Comparison of ENCODE assay signal across 1 cellular context in the genomic region with DNA sequence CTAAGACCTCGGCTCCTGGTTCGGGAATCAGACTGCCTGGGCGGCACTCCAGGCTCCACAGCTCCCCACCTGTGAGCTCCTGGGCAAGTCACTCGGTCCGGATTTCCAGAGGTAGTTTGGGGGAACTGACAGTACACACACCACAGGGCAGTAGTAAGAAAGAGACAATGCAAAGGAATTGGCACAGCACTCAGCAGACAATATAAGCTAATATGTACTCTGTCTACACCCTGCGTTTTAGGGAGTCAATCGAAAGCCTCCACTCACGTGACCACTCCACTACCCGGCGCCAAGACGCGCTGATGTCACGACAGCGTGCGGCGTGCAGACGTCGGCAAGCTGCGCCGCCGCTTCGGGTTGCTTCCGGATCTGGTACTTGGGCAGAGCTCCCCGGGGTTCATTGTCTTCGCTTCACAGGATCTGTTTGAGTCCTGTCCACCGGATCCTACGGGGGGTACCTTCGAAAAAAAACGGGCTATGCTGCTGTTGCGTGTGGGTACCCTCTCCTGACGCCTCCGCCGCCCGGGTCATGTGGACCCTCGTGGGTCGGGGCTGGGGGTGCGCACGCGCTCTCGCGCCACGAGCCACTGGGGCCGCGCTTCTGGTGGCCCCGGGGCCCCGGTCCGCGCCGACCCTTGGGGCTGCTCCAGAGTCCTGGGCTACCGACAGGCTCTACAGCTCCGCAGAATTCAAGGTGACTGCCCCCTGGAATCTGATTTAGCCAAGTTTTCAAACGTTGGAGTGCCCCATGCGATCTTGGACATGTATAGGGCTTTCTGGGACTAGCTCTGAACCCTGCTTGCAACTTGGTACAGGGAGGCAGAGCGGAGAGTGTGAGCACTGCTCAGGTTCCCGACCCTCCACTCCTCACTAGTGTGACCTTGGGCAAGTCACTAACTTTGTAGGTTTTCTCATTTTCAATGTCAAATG.
A peak's percentile ranks its signal among the peaks of the same experiment; 100 is the strongest.
TF ChIP-seq lines count a peak whose summit lies in the region.

A gene with protein sequence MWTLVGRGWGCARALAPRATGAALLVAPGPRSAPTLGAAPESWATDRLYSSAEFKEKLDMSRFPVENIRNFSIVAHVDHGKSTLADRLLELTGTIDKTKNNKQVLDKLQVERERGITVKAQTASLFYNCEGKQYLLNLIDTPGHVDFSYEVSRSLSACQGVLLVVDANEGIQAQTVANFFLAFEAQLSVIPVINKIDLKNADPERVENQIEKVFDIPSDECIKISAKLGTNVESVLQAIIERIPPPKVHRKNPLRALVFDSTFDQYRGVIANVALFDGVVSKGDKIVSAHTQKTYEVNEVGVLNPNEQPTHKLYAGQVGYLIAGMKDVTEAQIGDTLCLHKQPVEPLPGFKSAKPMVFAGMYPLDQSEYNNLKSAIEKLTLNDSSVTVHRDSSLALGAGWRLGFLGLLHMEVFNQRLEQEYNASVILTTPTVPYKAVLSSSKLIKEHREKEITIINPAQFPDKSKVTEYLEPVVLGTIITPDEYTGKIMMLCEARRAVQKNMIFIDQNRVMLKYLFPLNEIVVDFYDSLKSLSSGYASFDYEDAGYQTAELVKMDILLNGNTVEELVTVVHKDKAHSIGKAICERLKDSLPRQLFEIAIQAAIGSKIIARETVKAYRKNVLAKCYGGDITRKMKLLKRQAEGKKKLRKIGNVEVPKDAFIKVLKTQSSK (plus strand): TSS at position 327 of the 930 bp plus-strand sequence. CDS start 203 bp downstream, at position 530.

TF ChIP-seq in GM12878, 131 proteins besides CTCF, POLR2A, EP300 and RAD21 (continued from another document):
- TF ChIP-seq, protein P1, sequence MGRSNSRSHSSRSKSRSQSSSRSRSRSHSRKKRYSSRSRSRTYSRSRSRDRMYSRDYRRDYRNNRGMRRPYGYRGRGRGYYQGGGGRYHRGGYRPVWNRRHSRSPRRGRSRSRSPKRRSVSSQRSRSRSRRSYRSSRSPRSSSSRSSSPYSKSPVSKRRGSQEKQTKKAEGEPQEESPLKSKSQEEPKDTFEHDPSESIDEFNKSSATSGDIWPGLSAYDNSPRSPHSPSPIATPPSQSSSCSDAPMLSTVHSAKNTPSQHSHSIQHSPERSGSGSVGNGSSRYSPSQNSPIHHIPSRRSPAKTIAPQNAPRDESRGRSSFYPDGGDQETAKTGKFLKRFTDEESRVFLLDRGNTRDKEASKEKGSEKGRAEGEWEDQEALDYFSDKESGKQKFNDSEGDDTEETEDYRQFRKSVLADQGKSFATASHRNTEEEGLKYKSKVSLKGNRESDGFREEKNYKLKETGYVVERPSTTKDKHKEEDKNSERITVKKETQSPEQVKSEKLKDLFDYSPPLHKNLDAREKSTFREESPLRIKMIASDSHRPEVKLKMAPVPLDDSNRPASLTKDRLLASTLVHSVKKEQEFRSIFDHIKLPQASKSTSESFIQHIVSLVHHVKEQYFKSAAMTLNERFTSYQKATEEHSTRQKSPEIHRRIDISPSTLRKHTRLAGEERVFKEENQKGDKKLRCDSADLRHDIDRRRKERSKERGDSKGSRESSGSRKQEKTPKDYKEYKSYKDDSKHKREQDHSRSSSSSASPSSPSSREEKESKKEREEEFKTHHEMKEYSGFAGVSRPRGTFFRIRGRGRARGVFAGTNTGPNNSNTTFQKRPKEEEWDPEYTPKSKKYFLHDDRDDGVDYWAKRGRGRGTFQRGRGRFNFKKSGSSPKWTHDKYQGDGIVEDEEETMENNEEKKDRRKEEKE (IDR thresholded peaks at IDR 0.05) = no peak
- TF ChIP-seq, protein P2, sequence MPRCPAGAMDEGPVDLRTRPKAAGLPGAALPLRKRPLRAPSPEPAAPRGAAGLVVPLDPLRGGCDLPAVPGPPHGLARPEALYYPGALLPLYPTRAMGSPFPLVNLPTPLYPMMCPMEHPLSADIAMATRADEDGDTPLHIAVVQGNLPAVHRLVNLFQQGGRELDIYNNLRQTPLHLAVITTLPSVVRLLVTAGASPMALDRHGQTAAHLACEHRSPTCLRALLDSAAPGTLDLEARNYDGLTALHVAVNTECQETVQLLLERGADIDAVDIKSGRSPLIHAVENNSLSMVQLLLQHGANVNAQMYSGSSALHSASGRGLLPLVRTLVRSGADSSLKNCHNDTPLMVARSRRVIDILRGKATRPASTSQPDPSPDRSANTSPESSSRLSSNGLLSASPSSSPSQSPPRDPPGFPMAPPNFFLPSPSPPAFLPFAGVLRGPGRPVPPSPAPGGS (IDR thresholded peaks at IDR 0.05; ENCODE audit: borderline replicate concordance, insufficient read depth, low read depth, low read length, poor library complexity, severe bottlenecking) = no peak
- TF ChIP-seq, protein P3, sequence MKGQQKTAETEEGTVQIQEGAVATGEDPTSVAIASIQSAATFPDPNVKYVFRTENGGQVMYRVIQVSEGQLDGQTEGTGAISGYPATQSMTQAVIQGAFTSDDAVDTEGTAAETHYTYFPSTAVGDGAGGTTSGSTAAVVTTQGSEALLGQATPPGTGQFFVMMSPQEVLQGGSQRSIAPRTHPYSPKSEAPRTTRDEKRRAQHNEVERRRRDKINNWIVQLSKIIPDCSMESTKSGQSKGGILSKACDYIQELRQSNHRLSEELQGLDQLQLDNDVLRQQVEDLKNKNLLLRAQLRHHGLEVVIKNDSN (IDR thresholded peaks at IDR 0.05; ENCODE audit: borderline replicate concordance, extremely low read length, insufficient read depth, low read depth, low read length) = peak; percentile 88
- TF ChIP-seq NR2F1 (conservative IDR thresholded peaks at IDR 0.05) (peak; percentile 69), SPI1 (IDR thresholded peaks at IDR 0.05; ENCODE audit: borderline replicate concordance, insufficient read depth, low read depth, low read length) (no peak), ZZZ3 (IDR thresholded peaks at IDR 0.05; ENCODE audit: control insufficient read depth, insufficient read length, low read depth) (no peak), KLF5 (IDR thresholded peaks at IDR 0.05; ENCODE audit: partially characterized antibody) (peak; percentile 12), SMAD1 (IDR thresholded peaks at IDR 0.05; ENCODE audit: low read depth, partially characterized antibody) (peak; percentile 23), YBX1 (IDR thresholded peaks at IDR 0.05) (no peak), STAT3 (IDR thresholded peaks at IDR 0.05; ENCODE audit: low read depth, low read length) (no peak), KDM1A (IDR thresholded peaks at IDR 0.05; ENCODE audit: borderline replicate concordance) (no peak), IRF4 (IDR thresholded peaks at IDR 0.05; ENCODE audit: low read depth, low read length) (peak; percentile 6; the same call in 1 of the 2 replicates), TCF7 (IDR thresholded peaks at IDR 0.05; ENCODE audit: borderline replicate concordance) (no peak), TBL1XR1 (IDR thresholded peaks at IDR 0.05; ENCODE audit: low read depth, low read length) (no peak), SUZ12 (IDR thresholded peaks at IDR 0.05; ENCODE audit: unreplicated experiment) (no peak), SIX5 (IDR thresholded peaks at IDR 0.05; ENCODE audit: low read depth, low read length, severe bottlenecking) (no peak), CEBPB (IDR thresholded peaks at IDR 0.05; ENCODE audit: borderline replicate concordance in 1 of 2, low read depth in 2 of 2, low read length in 2 of 2) (no peak), PAX8 (IDR thresholded peaks at IDR 0.05) (no peak), RB1 (IDR thresholded peaks at IDR 0.05; ENCODE audit: borderline replicate concordance) (0 out of 2 replicates have a peak, but pooled peaks have one; percentile 33)
- TF ChIP-seq, protein P4, sequence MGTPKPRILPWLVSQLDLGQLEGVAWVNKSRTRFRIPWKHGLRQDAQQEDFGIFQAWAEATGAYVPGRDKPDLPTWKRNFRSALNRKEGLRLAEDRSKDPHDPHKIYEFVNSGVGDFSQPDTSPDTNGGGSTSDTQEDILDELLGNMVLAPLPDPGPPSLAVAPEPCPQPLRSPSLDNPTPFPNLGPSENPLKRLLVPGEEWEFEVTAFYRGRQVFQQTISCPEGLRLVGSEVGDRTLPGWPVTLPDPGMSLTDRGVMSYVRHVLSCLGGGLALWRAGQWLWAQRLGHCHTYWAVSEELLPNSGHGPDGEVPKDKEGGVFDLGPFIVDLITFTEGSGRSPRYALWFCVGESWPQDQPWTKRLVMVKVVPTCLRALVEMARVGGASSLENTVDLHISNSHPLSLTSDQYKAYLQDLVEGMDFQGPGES (IDR thresholded peaks at IDR 0.05) = no peak
- TF ChIP-seq, protein P5, sequence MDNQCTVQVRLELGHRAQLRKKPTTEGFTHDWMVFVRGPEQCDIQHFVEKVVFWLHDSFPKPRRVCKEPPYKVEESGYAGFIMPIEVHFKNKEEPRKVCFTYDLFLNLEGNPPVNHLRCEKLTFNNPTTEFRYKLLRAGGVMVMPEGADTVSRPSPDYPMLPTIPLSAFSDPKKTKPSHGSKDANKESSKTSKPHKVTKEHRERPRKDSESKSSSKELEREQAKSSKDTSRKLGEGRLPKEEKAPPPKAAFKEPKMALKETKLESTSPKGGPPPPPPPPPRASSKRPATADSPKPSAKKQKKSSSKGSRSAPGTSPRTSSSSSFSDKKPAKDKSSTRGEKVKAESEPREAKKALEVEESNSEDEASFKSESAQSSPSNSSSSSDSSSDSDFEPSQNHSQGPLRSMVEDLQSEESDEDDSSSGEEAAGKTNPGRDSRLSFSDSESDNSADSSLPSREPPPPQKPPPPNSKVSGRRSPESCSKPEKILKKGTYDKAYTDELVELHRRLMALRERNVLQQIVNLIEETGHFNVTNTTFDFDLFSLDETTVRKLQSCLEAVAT (IDR thresholded peaks at IDR 0.05) = no peak
- TF ChIP-seq, protein P6, sequence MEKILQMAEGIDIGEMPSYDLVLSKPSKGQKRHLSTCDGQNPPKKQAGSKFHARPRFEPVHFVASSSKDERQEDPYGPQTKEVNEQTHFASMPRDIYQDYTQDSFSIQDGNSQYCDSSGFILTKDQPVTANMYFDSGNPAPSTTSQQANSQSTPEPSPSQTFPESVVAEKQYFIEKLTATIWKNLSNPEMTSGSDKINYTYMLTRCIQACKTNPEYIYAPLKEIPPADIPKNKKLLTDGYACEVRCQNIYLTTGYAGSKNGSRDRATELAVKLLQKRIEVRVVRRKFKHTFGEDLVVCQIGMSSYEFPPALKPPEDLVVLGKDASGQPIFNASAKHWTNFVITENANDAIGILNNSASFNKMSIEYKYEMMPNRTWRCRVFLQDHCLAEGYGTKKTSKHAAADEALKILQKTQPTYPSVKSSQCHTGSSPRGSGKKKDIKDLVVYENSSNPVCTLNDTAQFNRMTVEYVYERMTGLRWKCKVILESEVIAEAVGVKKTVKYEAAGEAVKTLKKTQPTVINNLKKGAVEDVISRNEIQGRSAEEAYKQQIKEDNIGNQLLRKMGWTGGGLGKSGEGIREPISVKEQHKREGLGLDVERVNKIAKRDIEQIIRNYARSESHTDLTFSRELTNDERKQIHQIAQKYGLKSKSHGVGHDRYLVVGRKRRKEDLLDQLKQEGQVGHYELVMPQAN (conservative IDR thresholded peaks at IDR 0.05) = peak; percentile 89
